In genomic region chr9:38643456-38644173, GRCh38 we compare ENCODE assay signal across 20 cellular contexts. TPM values are rescaled to one million over a fixed set of nuclear protein-coding genes. Genes with fewer than 3 reads are reported as not detected.
A peak's percentile ranks its signal among the peaks of the same experiment; 100 is the strongest.
DNase-seq lines count a peak whose midpoint lies in the region; ATAC-seq and TF ChIP-seq lines count a peak whose summit lies in the region.
"Had no signal": no experiment of that assay in that cellular context is flagged by ENCODE, and none has a peak within 500 bp of the region (broad histone marks: within the 10 kb centered on the region; RNA-seq: fewer than 3 reads in every experiment).

No MANE protein-coding gene starts in this region.

- H3K27ac ChIP-seq in MM.1S (ENCODE audit: low read length) (no peak overlapping the region), dorsolateral prefrontal cortex (peak overlapping the region in 57 of 59 donors; percentile 26 to 96 (median 85)), spleen (no peak overlapping the region)
- H3K27ac ChIP-seq: SK-N-MC had no signal

- no peaks in the 10 kb centered on the region for H3F3A ChIP-seq in MM.1S (ENCODE audit: insufficient read depth, low read length)

- TF ChIP-seq CTCF in MM.1S (IDR thresholded peaks at IDR 0.05; ENCODE audit: low read length), result no peak
- no peak for TF ChIP-seq CTCF in dorsolateral prefrontal cortex (IDR thresholded peaks at IDR 0.05 in 54 of 56, conservative IDR thresholded peaks at IDR 0.05 in 2 of 56; ENCODE audit: low read depth in 1 of 56, partially characterized antibody in 56 of 56)
- no peak for TF ChIP-seq CTCF in spleen (IDR thresholded peaks at IDR 0.05 in 8 of 11, conservative IDR thresholded peaks at IDR 0.05 in 3 of 11)

- no peak overlapping the region for H3K4me3 Mint-ChIP-seq in activated T-cell treated with anti-CD3 and anti-CD28 coated beads, Interleukin-2, amount 50 U/mL, for 72 hours
- H3K4me3 Mint-ChIP-seq: CD8-positive, alpha-beta T cell; IgD-negative memory B cell had no signal

- H3K27me3 Mint-ChIP-seq in activated T-cell treated with anti-CD3 and anti-CD28 coated beads, Interleukin-2, amount 50 U/mL, for 72 hours (ENCODE audit: low read depth), result peaks cover 7% of the 10 kb centered on the region

- H3K4me1 ChIP-seq in MM.1S (ENCODE audit: low read length) (no peaks in the 10 kb centered on the region), spleen (no peaks in the 10 kb centered on the region)

- TF ChIP-seq POLR2A in spleen (IDR thresholded peaks at IDR 0.05), result no peak

- DNase-seq in Ammon's horn (ENCODE audit: low spot score) (peak; percentile 53), MM.1S (no peak), dorsolateral prefrontal cortex (no peak), pons (ENCODE audit: low spot score) (peak; percentile 76), spleen (no peak)
- no peak for DNase-seq in activated T-cell treated with anti-CD3 and anti-CD28 coated beads, Interleukin-2, amount 50 U/mL, for 72 hours
- no peak for DNase-seq in activated CD4-positive, alpha-beta T cell treated with anti-CD3 and anti-CD28 coated beads for 4 hours
- DNase-seq in activated T-cell treated with anti-CD3 and anti-CD28 coated beads, Interleukin-2, amount 50 U/mL, for 1 hour, result no peak
- DNase-seq: 8988T; CD8-positive, alpha-beta T cell; DMS53; Karpas-422; NCI-H1048; NCI-H146; NCI-H2029 treated with DMSO at 0.1 percent for 48 hours; NK-92 treated with Interleukin-12 subunit alpha and Interleukin-12 subunit beta, amount 100 ng/mL, for 24 hours had no signal

- no peak for ATAC-seq in activated T-cell treated with anti-CD3 and anti-CD28 coated beads, Interleukin-2, amount 50 U/mL, for 72 hours (replicated peaks in 1 of 2)
- ATAC-seq: CD8-positive, alpha-beta T cell; Right ventricle myocardium inferior had no signal

- intact Hi-C loops in dorsolateral prefrontal cortex (cut with DNase I) (loop anchor here in 1 of 2 donors (5.0 kb wide), 1 partner anchor 44 kb away; no protein-coding TSS in a partner anchor), spleen (cut with DNase I; ENCODE audit: low total_unique reads) (no loop called here)

- no peaks in the 10 kb centered on the region for H3K9me3 Mint-ChIP-seq in activated T-cell treated with anti-CD3 and anti-CD28 coated beads, Interleukin-2, amount 50 U/mL, for 72 hours
- H3K9me3 Mint-ChIP-seq: CD8-positive, alpha-beta T cell; IgD-negative memory B cell had no signal

- H4K20me1 ChIP-seq in MM.1S (ENCODE audit: insufficient read depth, low read length), result no peaks in the 10 kb centered on the region

- no peak overlapping the region for H3K9ac ChIP-seq in MM.1S (ENCODE audit: low read length)

- H3K27me3 ChIP-seq in MM.1S (replicated peaks; ENCODE audit: insufficient read depth, low read length) (no peaks in the 10 kb centered on the region), dorsolateral prefrontal cortex (peaks cover 0 to 8% (median 0%) of the 10 kb centered on the region in 45 donors), spleen (replicated peaks in 1 of 7) (peaks cover 0 to 37% (median 0%) of the 10 kb centered on the region in 7 donors)

- H3K4me1 Mint-ChIP-seq in activated T-cell treated with anti-CD3 and anti-CD28 coated beads, Interleukin-2, amount 50 U/mL, for 72 hours (ENCODE audit: low read depth), result no peaks in the 10 kb centered on the region
- H3K4me1 Mint-ChIP-seq: IgD-negative memory B cell had no signal

- H3K36me3 Mint-ChIP-seq in activated T-cell treated with anti-CD3 and anti-CD28 coated beads, Interleukin-2, amount 50 U/mL, for 72 hours (ENCODE audit: insufficient read depth in 2 of 2), result no peaks in the 10 kb centered on the region
- H3K36me3 Mint-ChIP-seq: CD8-positive, alpha-beta T cell; IgD-negative memory B cell had no signal

- H3K79me2 ChIP-seq in MM.1S (ENCODE audit: low read length), result no peaks in the 10 kb centered on the region

- H3K9me3 ChIP-seq in MM.1S (replicated peaks; ENCODE audit: insufficient read depth, low read length), result no peaks in the 10 kb centered on the region
- no peaks in the 10 kb centered on the region for H3K9me3 ChIP-seq in spleen

- 0 out of 2 replicates have a peak overlapping the region, but pooled peaks have one; percentile 5 for H2AFZ ChIP-seq in MM.1S (ENCODE audit: low read length)

- H3K36me3 ChIP-seq in MM.1S (replicated peaks; ENCODE audit: insufficient read depth, low read length) (no peaks in the 10 kb centered on the region), spleen (no peaks in the 10 kb centered on the region)

- H3K4me2 ChIP-seq in MM.1S (ENCODE audit: low read depth, low read length), result 0 out of 2 replicates have a peak overlapping the region, but pooled peaks have one; percentile 6

- H3K4me3 ChIP-seq in MM.1S (ENCODE audit: low read length), result no peak overlapping the region
- no peak overlapping the region for H3K4me3 ChIP-seq in dorsolateral prefrontal cortex
- H3K4me3 ChIP-seq in spleen, result no peak overlapping the region
- H3K4me3 ChIP-seq: SK-N-MC had no signal

- no peak overlapping the region for H3K27ac Mint-ChIP-seq in activated T-cell treated with anti-CD3 and anti-CD28 coated beads, Interleukin-2, amount 50 U/mL, for 72 hours
- H3K27ac Mint-ChIP-seq: CD8-positive, alpha-beta T cell; IgD-negative memory B cell had no signal

- WGBS in spleen, 5 donors, result 66 to 78% (median 75%) methylated on average over 8 of the region's 8 CpGs

- no peaks in the 10 kb centered on the region for H3K9me2 ChIP-seq in MM.1S (replicated peaks; ENCODE audit: insufficient read depth, low read length)

RNA-seq across cellular contexts. Expression of gene ANKRD18A, which starts 23.2 kb away (rescaled TPM):
- total RNA-seq in dorsolateral prefrontal cortex (100 to 1,000 TPM in 1 of 120 experiments, 10 to 100 TPM in 111, 1 to 10 TPM in 8; 3.5 to 118 (median 25.3) TPM), spleen (1 to 10 TPM in 4 of 7 donors, under 1 TPM in 3; 0.27 to 3.4 (median 1.5) TPM)
- total RNA-seq in activated T-cell treated with anti-CD3 and anti-CD28 coated beads, Interleukin-2, amount 50 U/mL, for 72 hours, result 1 to 10 TPM; 6.0 to 8.4 TPM
- under 1 TPM in 2 of 3 donors, not detected in 1; 0.02 to 0.03 TPM for polyA plus RNA-seq in spleen
- polyA plus RNA-seq: BJ, IgD-negative memory B cell had no signal

Comparison
In these comparisons a context has a peak if more than half of its experiments do, and no peak if none do; other contexts are left out.
1. DNase-seq: peak in Ammon's horn (single experiment) and pons (single experiment); none in MM.1S (single experiment), dorsolateral prefrontal cortex (0 of 10), activated T-cell treated with anti-CD3 and anti-CD28 coated beads, Interleukin-2, amount 50 U/mL, for 72 hours (0 of 2), spleen (single experiment), activated CD4-positive, alpha-beta T cell treated with anti-CD3 and anti-CD28 coated beads for 4 hours (0 of 2) and activated T-cell treated with anti-CD3 and anti-CD28 coated beads, Interleukin-2, amount 50 U/mL, for 1 hour (single experiment).
2. H3K27ac ChIP-seq: peak in dorsolateral prefrontal cortex (57 of 59); none in MM.1S (single experiment) and spleen (0 of 8).